28 cellular contexts compared by ENCODE assay signal in the genomic region with DNA sequence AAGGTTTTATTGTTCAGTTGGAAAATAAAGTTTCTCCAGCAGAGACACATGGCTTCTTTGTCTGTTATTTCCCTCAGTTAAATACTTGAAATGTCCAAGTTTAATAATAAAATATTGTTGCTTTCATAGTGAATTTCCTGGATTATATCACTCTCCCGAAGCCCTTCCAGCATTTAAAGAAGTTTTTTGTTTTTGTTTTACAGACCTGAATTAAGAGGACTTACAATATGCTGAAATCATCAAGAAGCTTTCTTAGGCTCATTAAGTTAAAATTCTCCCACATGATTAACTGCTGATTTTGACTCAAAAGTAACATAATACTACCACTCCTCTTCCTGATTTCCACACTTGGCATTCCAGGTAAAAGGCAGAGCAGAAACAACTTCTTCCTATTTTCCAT.
"Had no signal": no experiment of that assay in that cellular context is flagged by ENCODE, and none has a peak within 500 bp of the region (broad histone marks: within the 10 kb centered on the region; RNA-seq: fewer than 3 reads in every experiment).

No MANE protein-coding gene starts in this region.

- ATAC-seq: activated CD8-positive, alpha-beta memory T cell treated with anti-CD3 and anti-CD28 coated beads, Interleukin-2, amount 10 ng/mL, durations not matched to agents 7 days and 5 days; Panc1; T-helper 17 cell had no signal

- H3K27me3 Mint-ChIP-seq: activated B cell treated with CpG ODN at 0.5 μM for 24 hours; activated CD4-positive, alpha-beta T cell treated with anti-CD3 and anti-CD28 coated beads, Interleukin-2, amount 10 ng/mL, durations not matched to agents 24 days and 14 days; activated CD8-positive, alpha-beta memory T cell treated with anti-CD3 and anti-CD28 coated beads, Interleukin-2, amount 10 ng/mL, durations not matched to agents 7 days and 5 days; activated naive CD8-positive, alpha-beta T cell; activated T-cell treated with anti-CD3 and anti-CD28 coated beads, Interleukin-2, amount 50 U/mL, for 24 hours; T-helper 17 cell had no signal

- H3K4me3 Mint-ChIP-seq: activated B cell treated with CpG ODN at 0.5 μM for 24 hours; activated CD4-positive, alpha-beta T cell treated with anti-CD3 and anti-CD28 coated beads, Interleukin-2, amount 10 ng/mL, durations not matched to agents 24 days and 14 days; activated CD8-positive, alpha-beta memory T cell treated with anti-CD3 and anti-CD28 coated beads, Interleukin-2, amount 10 ng/mL, durations not matched to agents 7 days and 5 days; activated naive CD8-positive, alpha-beta T cell; activated T-cell treated with anti-CD3 and anti-CD28 coated beads, Interleukin-2, amount 50 U/mL, for 24 hours; activated T-helper 1 cell treated with anti-CD3 and anti-CD28 coated beads, Interleukin-12 subunit alpha, Interleukin-12 subunit beta, Interleukin-2, Interleukin-4 antibody, amounts not matched to agents 30 ng/mL and 10 ng/mL and 1 ng/mL, durations not matched to agents 14 hours and 24 hours and 36 hours; T-helper 17 cell had no signal

- H3K4me1 Mint-ChIP-seq: activated CD8-positive, alpha-beta memory T cell treated with anti-CD3 and anti-CD28 coated beads, Interleukin-2, amount 10 ng/mL, durations not matched to agents 7 days and 5 days had no signal

- DNase-seq: activated B cell treated with CpG ODN at 0.5 μM for 24 hours; activated CD4-positive, alpha-beta T cell treated with anti-CD3 and anti-CD28 coated beads for 1 hour; activated CD4-positive, alpha-beta T cell treated with anti-CD3 and anti-CD28 coated beads, Interleukin-2, amount 10 ng/mL, durations not matched to agents 24 days and 14 days; activated CD4-positive, alpha-beta T cell treated with anti-CD3 and anti-CD28 coated beads, Interleukin-2, amount 50 U/mL, for 48 hours; activated CD8-positive, alpha-beta memory T cell treated with anti-CD3 and anti-CD28 coated beads, Interleukin-2, amount 10 ng/mL, durations not matched to agents 7 days and 5 days; activated effector memory CD4-positive, alpha-beta T cell treated with Interleukin-2 at 50 U/mL for 16 hours; activated naive CD4-positive, alpha-beta T cell; activated T-cell treated with anti-CD3 and anti-CD28 coated beads, Interleukin-2, amount 50 U/mL, for 24 hours; amygdala; brain microvascular endothelial cell; cerebellar nuclear complex; Karpas-422; MM.1S; NCI-H1105; NCI-H1436; NCI-H1694 treated with DMSO at 0.1 percent for 48 hours; NCI-H2029 treated with DMSO at 0.1 percent for 48 hours; NCI-H510A treated with DMSO at 0.1 percent for 48 hours; NCI-H69; NK-92 treated with Interleukin-12 subunit alpha and Interleukin-12 subunit beta, amount 100 ng/mL, for 24 hours; OCI-M1; RPMI8226; SHP77; T-helper 17 cell; T-helper 9 cell had no signal

- H3K27ac Mint-ChIP-seq: activated B cell treated with CpG ODN at 0.5 μM for 24 hours; activated CD4-positive, alpha-beta T cell treated with anti-CD3 and anti-CD28 coated beads, Interleukin-2, amount 10 ng/mL, durations not matched to agents 24 days and 14 days; activated CD8-positive, alpha-beta memory T cell treated with anti-CD3 and anti-CD28 coated beads, Interleukin-2, amount 10 ng/mL, durations not matched to agents 7 days and 5 days; activated naive CD8-positive, alpha-beta T cell; activated T-cell treated with anti-CD3 and anti-CD28 coated beads, Interleukin-2, amount 50 U/mL, for 24 hours; activated T-helper 1 cell treated with anti-CD3 and anti-CD28 coated beads, Interleukin-12 subunit alpha, Interleukin-12 subunit beta, Interleukin-2, Interleukin-4 antibody, amounts not matched to agents 30 ng/mL and 10 ng/mL and 1 ng/mL, durations not matched to agents 14 hours and 24 hours and 36 hours; T-helper 17 cell had no signal
